ENCODE assay signal across 8 cellular contexts in genomic region chr17:32461853-32462617, GRCh38. TPM values are rescaled to one million over a fixed set of nuclear protein-coding genes. Genes with fewer than 3 reads are reported as not detected.
DNase-seq lines count a peak whose midpoint lies in the region; ATAC-seq and TF ChIP-seq lines count a peak whose summit lies in the region.

No MANE protein-coding gene starts in this region.

- DNase-seq in AML-193 (lab: John Stamatoyannopoulos, UW) = peak; percentile 76 to 78
- peak; percentile 26 for DNase-seq in HEK293T (ENCODE audit: extremely low spot score)
- peak; percentile 34 for DNase-seq in NOMO-1 treated with dmso at 0.1 percent for 144 hours (lab: John Stamatoyannopoulos, UW; ENCODE audit: unreplicated experiment)
- DNase-seq in activated T-cell treated with anti-CD3 and anti-CD28 coated beads for 48 hours (ENCODE audit: low read depth) = peak; percentile 47
- peak; percentile 68 for DNase-seq in fibroblast of mammary gland (ENCODE audit: low read depth)
- peak; percentile 17 for DNase-seq in osteoblast (ENCODE audit: insufficient read length, low spot score, missing footprints)

- TF ChIP-seq CTCF in fibroblast of mammary gland (conservative IDR thresholded peaks at IDR 0.05; ENCODE audit: control insufficient read depth, insufficient read depth, low read depth, low read length) (peak; percentile 67), osteoblast (IDR thresholded peaks at IDR 0.05; ENCODE audit: extremely low read depth, low read depth, low read length) (peak; percentile 73)

- H3K27me3 ChIP-seq in osteoblast (ENCODE audit: insufficient read depth, low read length) = no peaks in the 10 kb centered on the region

- no peak overlapping the region for H3K4me3 ChIP-seq in fibroblast of mammary gland (ENCODE audit: control insufficient read depth, low read depth, low read length)
- H3K4me3 ChIP-seq in osteoblast (ENCODE audit: insufficient read depth, low read length) = no peak overlapping the region

- H2AFZ ChIP-seq in osteoblast (ENCODE audit: low read length) = no peak overlapping the region

- peaks cover 73% of the 10 kb centered on the region for H3K79me2 ChIP-seq in osteoblast (ENCODE audit: insufficient read depth, low read length)

- CTCF ChIA-PET in HEK293T (lab: Yijun Ruan, JAX) = interaction anchor here (0.5 to 2.8 kb wide), 9 partner anchors 9 to 38 kb away, joined by 3 to 18 read pairs (median 8); partner anchors contain the start of genes CDK5R1 and PSMD11

- no peaks in the 10 kb centered on the region for H3K4me1 ChIP-seq in osteoblast (ENCODE audit: insufficient read depth, low read length)

- H3K27ac ChIP-seq in osteoblast (ENCODE audit: low read depth, low read length) = no peak overlapping the region

- H3K4me2 ChIP-seq in osteoblast (ENCODE audit: insufficient read depth, low read length) = no peak overlapping the region

- POLR2A ChIA-PET in HEK293T (lab: Yijun Ruan, JAX) = interaction anchor here (1.2 kb wide), 1 partner anchor 25 kb away, joined by 3 read pairs; the partner anchor contains the start of gene CDK5R1

- peaks cover 45% of the 10 kb centered on the region for H4K20me1 ChIP-seq in osteoblast (ENCODE audit: insufficient read depth, low read length)

- no peak for ATAC-seq in GM19324 (IDR thresholded peaks at IDR 0.05; ENCODE audit: low FRiP score, unreplicated experiment)
- no peak for ATAC-seq in GM18520 (IDR thresholded peaks at IDR 0.05; ENCODE audit: unreplicated experiment)

- H3K36me3 ChIP-seq in osteoblast (ENCODE audit: insufficient read depth, low read length) = peaks cover 80% of the 10 kb centered on the region

- no peaks in the 10 kb centered on the region for H3K9me3 ChIP-seq in osteoblast (ENCODE audit: low read depth, low read length)

TF ChIP-seq in HEK293T, 16 proteins besides CTCF, POLR2A, EP300 and RAD21:
- TF ChIP-seq NFRKB (IDR thresholded peaks at IDR 0.05) (no peak), ELF4 (IDR thresholded peaks at IDR 0.05) (no peak), SUZ12 (IDR thresholded peaks at IDR 0.05) (no peak), BHLHE40 (IDR thresholded peaks at IDR 0.05; ENCODE audit: borderline replicate concordance) (no peak), FOXM1 (IDR thresholded peaks at IDR 0.05; ENCODE audit: borderline replicate concordance) (no peak), ARNT (IDR thresholded peaks at IDR 0.05) (no peak), SP1 (IDR thresholded peaks at IDR 0.05) (no peak), FOXK2 (IDR thresholded peaks at IDR 0.05) (no peak), HDGF (IDR thresholded peaks at IDR 0.05; ENCODE audit: borderline replicate concordance) (no peak)

RNA-seq across cellular contexts. Expression of gene PSMD11, which starts 17.7 kb away (rescaled TPM):
- total RNA-seq in osteoblast = 61.2 and 84.9 TPM in 2 replicates

RNA-seq across cellular contexts. Expression of gene CDK5R1, which starts 24.8 kb away (rescaled TPM):
- 0.59 and 0.72 TPM in 2 replicates for total RNA-seq in osteoblast

Comparison
In these comparisons a context has a peak if more than half of its experiments do, and no peak if none do; other contexts are left out.
1. DNase-seq: peak in every context shown above with its lines; median percentile 77 in AML-193; 68 in fibroblast of mammary gland; 47 in activated T-cell treated with anti-CD3 and anti-CD28 coated beads for 48 hours; 34 in NOMO-1 treated with dmso at 0.1 percent for 144 hours; 26 in HEK293T; 17 in osteoblast.